2 cellular contexts compared by ENCODE assay signal in the genomic region with DNA sequence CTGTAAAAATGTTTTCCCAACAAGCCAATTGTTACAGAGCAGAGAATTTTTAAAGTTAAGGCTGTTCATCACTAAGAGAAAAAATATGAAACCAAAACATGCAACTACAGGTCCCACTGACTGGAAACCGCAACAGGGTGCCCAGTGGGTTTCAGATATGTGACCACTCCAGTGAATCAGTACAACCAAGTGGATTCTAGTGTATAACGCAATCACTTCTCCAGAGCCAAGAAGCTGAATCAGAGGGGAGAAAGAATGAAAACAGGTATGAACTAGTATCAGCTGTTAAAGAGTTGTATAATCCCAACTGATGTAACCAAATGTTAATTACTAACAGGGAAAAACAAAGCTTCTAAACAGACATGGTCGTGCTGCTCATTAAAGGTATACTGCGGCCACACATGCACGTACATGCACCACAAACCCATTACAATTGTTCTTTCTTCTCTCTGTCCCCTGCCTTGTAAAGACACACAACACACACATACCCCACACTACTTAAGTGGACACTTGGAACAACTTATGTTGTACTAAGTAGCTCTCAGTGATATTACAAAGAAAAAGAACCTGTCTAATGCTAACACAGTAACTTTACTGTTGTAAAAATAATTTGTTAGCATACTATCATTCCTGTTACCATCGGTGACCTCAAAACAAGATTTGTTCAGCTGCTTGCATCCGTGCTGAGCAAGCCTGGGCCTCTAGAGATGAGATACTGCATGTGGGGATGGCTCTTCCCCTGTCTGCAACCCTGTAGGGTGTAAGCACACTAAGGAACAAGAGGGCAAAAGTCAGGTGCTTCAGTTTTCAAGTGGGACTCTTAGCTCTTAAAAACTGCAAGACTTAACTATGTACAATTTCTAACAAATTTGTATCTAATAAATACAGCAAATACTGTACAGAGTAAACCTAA.
TF ChIP-seq lines count a peak whose summit lies in the region.

No MANE protein-coding gene starts in this region.

TF ChIP-seq in SK-N-SH treated with all-trans-retinoic acid at 6 μM for 48 hours, 23 proteins besides CTCF, POLR2A, EP300 and RAD21 (continued from another document):
- TF ChIP-seq, protein P1, sequence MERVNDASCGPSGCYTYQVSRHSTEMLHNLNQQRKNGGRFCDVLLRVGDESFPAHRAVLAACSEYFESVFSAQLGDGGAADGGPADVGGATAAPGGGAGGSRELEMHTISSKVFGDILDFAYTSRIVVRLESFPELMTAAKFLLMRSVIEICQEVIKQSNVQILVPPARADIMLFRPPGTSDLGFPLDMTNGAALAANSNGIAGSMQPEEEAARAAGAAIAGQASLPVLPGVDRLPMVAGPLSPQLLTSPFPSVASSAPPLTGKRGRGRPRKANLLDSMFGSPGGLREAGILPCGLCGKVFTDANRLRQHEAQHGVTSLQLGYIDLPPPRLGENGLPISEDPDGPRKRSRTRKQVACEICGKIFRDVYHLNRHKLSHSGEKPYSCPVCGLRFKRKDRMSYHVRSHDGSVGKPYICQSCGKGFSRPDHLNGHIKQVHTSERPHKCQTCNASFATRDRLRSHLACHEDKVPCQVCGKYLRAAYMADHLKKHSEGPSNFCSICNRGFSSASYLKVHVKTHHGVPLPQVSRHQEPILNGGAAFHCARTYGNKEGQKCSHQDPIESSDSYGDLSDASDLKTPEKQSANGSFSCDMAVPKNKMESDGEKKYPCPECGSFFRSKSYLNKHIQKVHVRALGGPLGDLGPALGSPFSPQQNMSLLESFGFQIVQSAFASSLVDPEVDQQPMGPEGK (CRISPR knock-in tag; IDR thresholded peaks at IDR 0.05; ENCODE audit: borderline replicate concordance): no peak
- no peak for TF ChIP-seq ESRRG (CRISPR knock-in tag; IDR thresholded peaks at IDR 0.05)
- TF ChIP-seq BACH2 (CRISPR knock-in tag; IDR thresholded peaks at IDR 0.05; ENCODE audit: borderline replicate concordance): no peak
- TF ChIP-seq ZNF70 (CRISPR knock-in tag; IDR thresholded peaks at IDR 0.05): no peak
- no peak for TF ChIP-seq CREB5 (CRISPR knock-in tag; IDR thresholded peaks at IDR 0.05; ENCODE audit: low read depth)
- no peak for TF ChIP-seq GLIS3 (CRISPR knock-in tag; IDR thresholded peaks at IDR 0.05)
- no peak for TF ChIP-seq ZNF8 (CRISPR knock-in tag; IDR thresholded peaks at IDR 0.05)
- no peak for TF ChIP-seq ZFP30 (CRISPR knock-in tag; IDR thresholded peaks at IDR 0.05)
- TF ChIP-seq RARB (CRISPR knock-in tag; IDR thresholded peaks at IDR 0.05): no peak
- TF ChIP-seq OSR1 (CRISPR knock-in tag; IDR thresholded peaks at IDR 0.05): no peak

TF ChIP-seq in SK-N-SH, 30 proteins besides CTCF, POLR2A, EP300 and RAD21 (continued from another document):
- TF ChIP-seq GABPA (IDR thresholded peaks at IDR 0.05; ENCODE audit: low read depth) (no peak), ZBTB33 (IDR thresholded peaks at IDR 0.05; ENCODE audit: borderline replicate concordance, low read depth) (no peak), RCOR1 (IDR thresholded peaks at IDR 0.05; ENCODE audit: low read length) (no peak), POLR2AphosphoS5 (IDR thresholded peaks at IDR 0.05; ENCODE audit: low read depth, low read length) (no peak)
- TF ChIP-seq, protein P2, sequence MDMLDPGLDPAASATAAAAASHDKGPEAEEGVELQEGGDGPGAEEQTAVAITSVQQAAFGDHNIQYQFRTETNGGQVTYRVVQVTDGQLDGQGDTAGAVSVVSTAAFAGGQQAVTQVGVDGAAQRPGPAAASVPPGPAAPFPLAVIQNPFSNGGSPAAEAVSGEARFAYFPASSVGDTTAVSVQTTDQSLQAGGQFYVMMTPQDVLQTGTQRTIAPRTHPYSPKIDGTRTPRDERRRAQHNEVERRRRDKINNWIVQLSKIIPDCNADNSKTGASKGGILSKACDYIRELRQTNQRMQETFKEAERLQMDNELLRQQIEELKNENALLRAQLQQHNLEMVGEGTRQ (IDR thresholded peaks at IDR 0.05; ENCODE audit: borderline replicate concordance, low read depth, low read length): no peak
